32 cellular contexts compared by ENCODE assay signal in the genomic region with DNA sequence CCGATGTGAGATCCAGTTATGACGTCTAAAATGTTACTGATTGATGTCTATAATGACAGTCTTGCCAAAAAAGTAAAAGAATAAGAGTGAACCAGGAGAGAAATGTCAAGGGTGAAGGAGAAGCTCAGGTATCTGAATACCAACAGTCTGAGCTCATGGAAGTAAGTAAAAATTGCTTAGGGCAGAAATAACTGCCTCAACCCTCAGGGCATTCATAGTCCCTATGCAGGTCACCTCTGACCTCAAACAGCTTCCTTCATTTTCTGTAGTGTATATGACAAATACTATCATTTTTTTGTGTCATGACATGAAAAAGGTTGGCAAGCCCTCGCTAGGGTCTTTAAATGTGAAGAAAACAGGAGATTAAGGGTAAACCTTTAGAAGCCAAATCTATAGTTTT.
"Had no signal": no experiment of that assay in that cellular context is flagged by ENCODE, and none has a peak within 500 bp of the region (broad histone marks: within the 10 kb centered on the region; RNA-seq: fewer than 3 reads in every experiment).

No MANE protein-coding gene starts in this region.

- ATAC-seq: activated naive CD4-positive, alpha-beta T cell treated with anti-CD3 and anti-CD28 coated beads, Interleukin-2, amount 50 U/mL, for 72 hours; activated naive CD8-positive, alpha-beta T cell treated with anti-CD3 and anti-CD28 coated beads, Interleukin-2, amount 50 U/mL, for 24 hours; activated T-cell treated with anti-CD3 and anti-CD28 coated beads, Interleukin-2, amount 50 U/mL, for 4 hours; activated T-cell treated with anti-CD3 and anti-CD28 coated beads, Interleukin-2, amount 50 U/mL, for 72 hours; activated T-helper 17 cell treated with anti-CD3 and anti-CD28 coated beads, Interleukin-2, amount 50 U/mL, for 72 hours; body of pancreas had no signal

- H3K4me1 ChIP-seq: adrenal gland, ascending aorta, body of pancreas, breast epithelium had no signal

- H3K27me3 ChIP-seq: adrenal gland, ascending aorta, body of pancreas, breast epithelium, cardiac muscle cell had no signal

- DNase-seq: activated effector memory CD4-positive, alpha-beta T cell treated with anti-CD3 and anti-CD28 coated beads, Interleukin-2, amount 50 U/mL, for 16 hours; activated effector memory CD4-positive, alpha-beta T cell treated with Interleukin-2 at 50 U/mL for 16 hours; activated gamma-delta T cell; activated gamma-delta T cell treated with Interleukin-2 at 50 U/mL for 16 hours; activated naive CD4-positive, alpha-beta T cell; activated naive CD4-positive, alpha-beta T cell treated with anti-CD3 and anti-CD28 coated beads for 36 hours; activated naive CD4-positive, alpha-beta T cell treated with anti-CD3 and anti-CD28 coated beads, Interleukin-2, amount 10 ng/mL, durations not matched to agents 7 days and 5 days; activated naive CD4-positive, alpha-beta T cell treated with anti-CD3 and anti-CD28 coated beads, Interleukin-2, amount 50 U/mL, for 16 hours; activated naive CD4-positive, alpha-beta T cell treated with Interleukin-2 at 50 U/mL for 16 hours; activated naive CD8-positive, alpha-beta T cell treated with anti-CD3 and anti-CD28 coated beads for 36 hours; activated naive CD8-positive, alpha-beta T cell treated with anti-CD3 and anti-CD28 coated beads, Interleukin-2, amount 10 ng/mL, durations not matched to agents 7 days and 5 days; activated naive CD8-positive, alpha-beta T cell treated with anti-CD3 and anti-CD28 coated beads, Interleukin-2, amount 50 U/mL, for 24 hours; activated T-cell treated with anti-CD3 and anti-CD28 coated beads, Interleukin-2, amount 50 U/mL, for 1 hour; activated T-cell treated with anti-CD3 and anti-CD28 coated beads, Interleukin-2, amount 50 U/mL, for 24 hours; activated T-cell treated with anti-CD3 and anti-CD28 coated beads, Interleukin-2, amount 50 U/mL, for 4 hours; activated T-cell treated with anti-CD3 and anti-CD28 coated beads, Interleukin-2, amount 50 U/mL, for 48 hours; activated T-cell treated with anti-CD3 and anti-CD28 coated beads, Interleukin-2, amount 50 U/mL, for 72 hours; adrenal gland; amniotic stem cell; amygdala; anterior cingulate cortex; aorta; body of pancreas; brain microvascular endothelial cell; caudate nucleus; central memory CD4-positive, alpha-beta T cell; cerebellar nuclear complex had no signal

- H3K4me3 ChIP-seq: adrenal gland, ascending aorta, body of pancreas, breast epithelium, cardiac muscle cell had no signal

- H3K9me3 ChIP-seq: adrenal gland, ascending aorta, body of pancreas, breast epithelium had no signal

- H3K36me3 ChIP-seq: adrenal gland, ascending aorta, brain microvascular endothelial cell, breast epithelium, cardiac muscle cell had no signal

- H3K27ac ChIP-seq: adrenal gland, ascending aorta, body of pancreas, brain microvascular endothelial cell, breast epithelium, cardiac muscle cell had no signal
